ENCODE assay signal across 23 cellular contexts in the genomic region with DNA sequence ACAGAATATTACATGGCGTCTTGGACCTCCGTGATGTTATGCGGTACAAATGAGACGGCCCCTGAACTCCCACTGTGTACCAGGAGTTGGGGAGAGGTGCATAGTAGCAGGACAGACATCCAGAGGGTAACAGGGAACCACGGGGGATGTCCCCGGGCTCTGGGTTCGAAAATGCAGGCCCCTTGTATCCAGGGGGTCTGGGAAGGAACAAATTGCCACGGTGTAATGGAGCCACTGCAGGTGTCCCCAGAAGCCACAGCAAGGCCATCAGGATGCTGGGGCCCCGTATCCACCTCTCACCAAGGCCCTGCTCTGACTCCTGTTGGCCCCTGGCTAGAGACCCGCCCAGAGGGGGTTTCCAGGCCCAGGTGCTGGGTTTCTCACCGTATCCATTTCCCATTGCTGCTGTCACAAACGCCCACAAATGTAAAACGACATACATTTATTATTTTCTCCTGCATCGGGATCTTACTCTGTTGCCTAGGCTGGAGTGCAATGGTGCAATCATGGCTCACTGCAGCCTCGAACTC.
DNase-seq lines count a peak whose midpoint lies in the region; ATAC-seq and TF ChIP-seq lines count a peak whose summit lies in the region.
"Had no signal": no experiment of that assay in that cellular context is flagged by ENCODE, and none has a peak within 500 bp of the region (broad histone marks: within the 10 kb centered on the region; RNA-seq: fewer than 3 reads in every experiment).

No MANE protein-coding gene starts in this region.

- H3K9me3 ChIP-seq in heart left ventricle (no peaks in the 10 kb centered on the region), mucosa of descending colon (no peaks in the 10 kb centered on the region)
- H3K9me3 ChIP-seq: adrenal gland, Caco-2, stomach, tibial artery had no signal

- intact Hi-C loops in heart left ventricle (cut with DNase I) (no loop called here), mucosa of descending colon (cut with DNase I, micrococcal nuclease) (no loop called here)

- H3K4me1 ChIP-seq in heart left ventricle (peaks cover 3 to 37% (median 24%) of the 10 kb centered on the region in 12 donors), mucosa of descending colon (ENCODE audit: low read depth) (peaks cover 4% of the 10 kb centered on the region)
- H3K4me1 ChIP-seq: SJSA1 had no signal

- H3K36me3 ChIP-seq in heart left ventricle (peaks cover 0 to 4% (median 0%) of the 10 kb centered on the region in 9 donors), mucosa of descending colon (ENCODE audit: low read depth) (no peaks in the 10 kb centered on the region)
- H3K36me3 ChIP-seq: adrenal gland, brain microvascular endothelial cell, SJSA1, stomach, tibial artery had no signal

- TF ChIP-seq CTCF in GM13976 (IDR thresholded peaks at IDR 0.05; ENCODE audit: borderline replicate concordance, control extremely low read depth, extremely low read depth, insufficient read depth, missing control alignments) = no peak
- TF ChIP-seq CTCF in heart left ventricle (IDR thresholded peaks at IDR 0.05) = no peak
- no peak for TF ChIP-seq CTCF in mucosa of descending colon (IDR thresholded peaks at IDR 0.05)

- 91 to 96% (median 93%) methylated on average over 15 of the region's 15 CpGs for WGBS in heart left ventricle, 4 donors

- peaks cover 12% of the 10 kb centered on the region for H3K27me3 Mint-ChIP-seq in activated T-cell treated with anti-CD3 and anti-CD28 coated beads, Interleukin-2, amount 50 U/mL, for 24 hours
- H3K27me3 Mint-ChIP-seq in activated naive CD8-positive, alpha-beta T cell treated with anti-CD3 and anti-CD28 coated beads, Interleukin-2, amount 50 U/mL, for 24 hours = peaks cover 7% of the 10 kb centered on the region

- H3K27ac Mint-ChIP-seq in activated T-cell treated with anti-CD3 and anti-CD28 coated beads, Interleukin-2, amount 50 U/mL, for 24 hours = no peak overlapping the region
- H3K27ac Mint-ChIP-seq in activated naive CD8-positive, alpha-beta T cell treated with anti-CD3 and anti-CD28 coated beads, Interleukin-2, amount 50 U/mL, for 24 hours = no peak overlapping the region

- peak; percentile 52 for DNase-seq in activated T-cell treated with anti-CD3 and anti-CD28 coated beads, Interleukin-2, amount 50 U/mL, for 24 hours
- no peak for DNase-seq in activated T-cell treated with anti-CD3 and anti-CD28 coated beads, Interleukin-2, amount 50 U/mL, for 1 hour
- peak; percentile 79 for DNase-seq in GM13976 (ENCODE audit: low spot score)
- peak; percentile 36 for DNase-seq in activated naive CD8-positive, alpha-beta T cell treated with anti-CD3 and anti-CD28 coated beads, Interleukin-2, amount 50 U/mL, for 24 hours
- peak; percentile 16 to 22 for DNase-seq in stimulated activated CD4-positive, alpha-beta T cell treated with anti-CD3 and anti-CD28 coated beads, Interleukin-4, amount 100 ng/mL, for 4 hours
- no peak for DNase-seq in heart left ventricle
- no peak for DNase-seq in activated CD8-positive, alpha-beta memory T cell treated with anti-CD3 and anti-CD28 coated beads, Interleukin-2, amount 50 U/mL, for 4 hours
- no peak for DNase-seq in mucosa of descending colon
- DNase-seq: ACHN; adrenal gland; brain microvascular endothelial cell; Caco-2; DMS79 treated with DMSO at 0.1 percent for 48 hours; effector CD4-positive, alpha-beta T cell; NCI-H1105; NCI-H1930; NCI-H69; stomach; T-helper 1 cell; tibial artery had no signal

- no peaks in the 10 kb centered on the region for H3K9me3 Mint-ChIP-seq in activated T-cell treated with anti-CD3 and anti-CD28 coated beads, Interleukin-2, amount 50 U/mL, for 24 hours
- no peaks in the 10 kb centered on the region for H3K9me3 Mint-ChIP-seq in activated naive CD8-positive, alpha-beta T cell treated with anti-CD3 and anti-CD28 coated beads, Interleukin-2, amount 50 U/mL, for 24 hours

- no peak overlapping the region for H3K4me3 ChIP-seq in heart left ventricle
- no peak overlapping the region for H3K4me3 ChIP-seq in mucosa of descending colon
- H3K4me3 ChIP-seq: adrenal gland; BLaER1 treated with 17β-estradiol and CSF1 and Interleukin-3, amounts not matched to agents 10 nM and 100 nM; SJSA1; stomach; tibial artery had no signal

- peak; percentile 68 for ATAC-seq in activated naive CD8-positive, alpha-beta T cell treated with anti-CD3 and anti-CD28 coated beads, Interleukin-2, amount 50 U/mL, for 24 hours
- ATAC-seq in heart left ventricle = no peak
- no peak for ATAC-seq in mucosa of descending colon

- H3K36me3 Mint-ChIP-seq in activated T-cell treated with anti-CD3 and anti-CD28 coated beads, Interleukin-2, amount 50 U/mL, for 24 hours (ENCODE audit: low read depth) = no peaks in the 10 kb centered on the region
- H3K36me3 Mint-ChIP-seq in activated naive CD8-positive, alpha-beta T cell treated with anti-CD3 and anti-CD28 coated beads, Interleukin-2, amount 50 U/mL, for 24 hours (ENCODE audit: low read depth) = no peaks in the 10 kb centered on the region

- H3K4me3 Mint-ChIP-seq in activated T-cell treated with anti-CD3 and anti-CD28 coated beads, Interleukin-2, amount 50 U/mL, for 24 hours = no peak overlapping the region
- no peak overlapping the region for H3K4me3 Mint-ChIP-seq in activated naive CD8-positive, alpha-beta T cell treated with anti-CD3 and anti-CD28 coated beads, Interleukin-2, amount 50 U/mL, for 24 hours

- peaks cover 35% of the 10 kb centered on the region for H3K4me1 Mint-ChIP-seq in activated T-cell treated with anti-CD3 and anti-CD28 coated beads, Interleukin-2, amount 50 U/mL, for 24 hours (ENCODE audit: low read depth)
- peaks cover 37% of the 10 kb centered on the region for H3K4me1 Mint-ChIP-seq in activated naive CD8-positive, alpha-beta T cell treated with anti-CD3 and anti-CD28 coated beads, Interleukin-2, amount 50 U/mL, for 24 hours

- no peak overlapping the region for H3K27ac ChIP-seq in heart left ventricle
- H3K27ac ChIP-seq: adrenal gland, brain microvascular endothelial cell, epithelial cell of prostate, SJSA1, stomach, tibial artery had no signal

- H3K27me3 ChIP-seq in heart left ventricle = no peaks in the 10 kb centered on the region
- H3K27me3 ChIP-seq: adrenal gland; BLaER1 treated with 17β-estradiol and CSF1 and Interleukin-3, amounts not matched to agents 10 nM and 100 nM; brain microvascular endothelial cell; SJSA1; stomach; tibial artery had no signal

- in situ Hi-C loops in GM13976 (cut with MboI; ENCODE audit: low sequenced_read_pairs, unreplicated experiment) = no loop called here

- TF ChIP-seq POLR2A in heart left ventricle (IDR thresholded peaks at IDR 0.05) = no peak

Comparison
In these comparisons a context has a peak if more than half of its experiments do, and no peak if none do; other contexts are left out.
1. DNase-seq: peak in activated T-cell treated with anti-CD3 and anti-CD28 coated beads, Interleukin-2, amount 50 U/mL, for 24 hours (single experiment), GM13976 (single experiment), activated naive CD8-positive, alpha-beta T cell treated with anti-CD3 and anti-CD28 coated beads, Interleukin-2, amount 50 U/mL, for 24 hours (single experiment) and stimulated activated CD4-positive, alpha-beta T cell treated with anti-CD3 and anti-CD28 coated beads, Interleukin-4, amount 100 ng/mL, for 4 hours (2 of 2); none in activated T-cell treated with anti-CD3 and anti-CD28 coated beads, Interleukin-2, amount 50 U/mL, for 1 hour (single experiment), heart left ventricle (0 of 5), activated CD8-positive, alpha-beta memory T cell treated with anti-CD3 and anti-CD28 coated beads, Interleukin-2, amount 50 U/mL, for 4 hours (single experiment) and mucosa of descending colon (0 of 3).